ENCODE assay signal across 1 cellular context in genomic region chr2:62727259-62727867, GRCh38.
TF ChIP-seq lines count a peak whose summit lies in the region.

No MANE protein-coding gene starts in this region.

TF ChIP-seq in HepG2, 621 proteins besides CTCF, POLR2A, EP300 and RAD21:
- TF ChIP-seq MAFF (IDR thresholded peaks at IDR 0.05; ENCODE audit: low read depth, low read length) (0 out of 2 replicates have a peak, but pooled peaks have one; percentile 17), FOXA3 (CRISPR knock-in tag; IDR thresholded peaks at IDR 0.05) (0 out of 2 replicates have a peak, but pooled peaks have one; percentile 5), MAFK (conservative IDR thresholded peaks at IDR 0.05 in 1 of 2, IDR thresholded peaks at IDR 0.05 in 1 of 2; ENCODE audit: low read length in 2 of 2) (peak in 1 of 2 experiments; percentile 37; a peak in 2 of 4 replicates), ZBTB38 (CRISPR knock-in tag; IDR thresholded peaks at IDR 0.05) (no peak)
TF ChIP-seq in HepG2: peak in this region for 3.
